ENCODE assay signal across 8 cellular contexts in genomic region chr20:36856691-36857635, GRCh38. TPM values are rescaled to one million over a fixed set of nuclear protein-coding genes. Genes with fewer than 3 reads are reported as not detected.
DNase-seq lines count a peak whose midpoint lies in the region; ATAC-seq and TF ChIP-seq lines count a peak whose summit lies in the region.

No MANE protein-coding gene starts in this region.

- WGBS in SK-N-SH (ENCODE audit: low lambda C conversion rate), result 76% methylated on average over 15 of the region's 17 CpGs

- H3F3A ChIP-seq in SK-N-SH (replicated peaks; ENCODE audit: insufficient read depth) (peaks cover 7% of the 10 kb centered on the region), neural cell (ENCODE audit: insufficient read depth, low read length, poor library complexity, severe bottlenecking) (no peaks in the 10 kb centered on the region)

- H4K20me1 ChIP-seq in SK-N-SH (ENCODE audit: insufficient read depth), result peaks cover 64% of the 10 kb centered on the region
- H4K20me1 ChIP-seq in neural cell (ENCODE audit: insufficient read depth), result peaks cover 76% of the 10 kb centered on the region

- H3K36me3 ChIP-seq in SK-N-SH (replicated peaks in 1 of 2; ENCODE audit: control insufficient read depth in 1 of 2, insufficient read depth in 2 of 2, low read length in 1 of 2) (peaks cover 0 to 9% of the 10 kb centered on the region in 2 experiments), neural cell (ENCODE audit: insufficient read depth, low read length) (no peaks in the 10 kb centered on the region)

- H2AFZ ChIP-seq in SK-N-SH (ENCODE audit: low read depth) (no peak overlapping the region), neural cell (ENCODE audit: low read depth, low read length) (no peak overlapping the region)

- POLR2A ChIA-PET in SK-N-SH (lab: Yijun Ruan, JAX), result interaction anchor here (0.9 kb wide), 1 partner anchor 10 kb away, joined by 3 read pairs; no protein-coding TSS in a partner anchor

- DNase-seq in EL, result peak; percentile 62
- DNase-seq in SK-N-SH, result no peak
- no peak for DNase-seq in coronary artery (ENCODE audit: low spot score)
- DNase-seq in NCI-H1694 (lab: John Stamatoyannopoulos, UW), result no peak

- H3K4me3 ChIP-seq in SK-N-SH (ENCODE audit: low read depth in 2 of 2, low read length in 1 of 2) (no peak overlapping the region), coronary artery (peak overlapping the region; percentile 14), neural cell (ENCODE audit: low read length) (no peak overlapping the region)

- H3K9ac ChIP-seq in SK-N-SH (peak overlapping the region; percentile 39), neural cell (ENCODE audit: low read length) (no peak overlapping the region)

- H3K9me3 ChIP-seq in SK-N-SH (no peaks in the 10 kb centered on the region), neural cell (ENCODE audit: low read length) (no peaks in the 10 kb centered on the region)

- H3K27me3 ChIP-seq in SK-N-SH (ENCODE audit: insufficient read depth) (no peaks in the 10 kb centered on the region), neural cell (ENCODE audit: insufficient read depth, low read depth, low read length) (no peaks in the 10 kb centered on the region)

- H3K9me2 ChIP-seq in SK-N-SH (no peaks in the 10 kb centered on the region), neural cell (ENCODE audit: insufficient read depth, low read length) (no peaks in the 10 kb centered on the region)

- CTCF ChIA-PET in SK-N-SH (lab: Yijun Ruan, JAX), result no interaction called here

- TF ChIP-seq EP300 in SK-N-SH (IDR thresholded peaks at IDR 0.05; ENCODE audit: borderline replicate concordance in 1 of 2, low read depth in 1 of 2, low read length in 1 of 2), result no peak
- no peak for TF ChIP-seq EP300 in neural cell (conservative IDR thresholded peaks at IDR 0.05; ENCODE audit: poor library complexity, severe bottlenecking)

- ATAC-seq in HG03521 (IDR thresholded peaks at IDR 0.05; ENCODE audit: unreplicated experiment) (no peak), HG03159 (IDR thresholded peaks at IDR 0.05; ENCODE audit: unreplicated experiment) (no peak), GM19455 (IDR thresholded peaks at IDR 0.05; ENCODE audit: unreplicated experiment) (no peak)

- peaks cover 32 to 51% of the 10 kb centered on the region in 2 experiments for H3K4me1 ChIP-seq in SK-N-SH (ENCODE audit: control insufficient read depth in 1 of 2, insufficient read depth in 2 of 2, low read depth in 1 of 2, low read length in 1 of 2)

- H3K27ac ChIP-seq in SK-N-SH (ENCODE audit: low read depth in 2 of 2, low read length in 1 of 2), result peak overlapping the region in 1 of 2 experiments; percentile 51; a peak in 2 of 4 replicates
- peak overlapping the region; percentile 56 to 94 for H3K27ac ChIP-seq in coronary artery
- H3K27ac ChIP-seq in neural cell (ENCODE audit: low read length), result no peak overlapping the region

- no peak for TF ChIP-seq CTCF in SK-N-SH (IDR thresholded peaks at IDR 0.05)
- TF ChIP-seq CTCF in coronary artery (IDR thresholded peaks at IDR 0.05), result no peak
- no peak for TF ChIP-seq CTCF in neural cell (IDR thresholded peaks at IDR 0.05; ENCODE audit: poor library complexity, severe bottlenecking)

- H3K4me2 ChIP-seq in SK-N-SH (peak overlapping the region; percentile 72), neural cell (ENCODE audit: low read length) (no peak overlapping the region)

- peaks cover 98% of the 10 kb centered on the region for H3K79me2 ChIP-seq in SK-N-SH (ENCODE audit: insufficient read depth)
- H3K79me2 ChIP-seq in neural cell (replicated peaks; ENCODE audit: insufficient read depth, low read length), result peaks cover 83% of the 10 kb centered on the region

- TF ChIP-seq RAD21 in SK-N-SH (IDR thresholded peaks at IDR 0.05; ENCODE audit: low read length) (no peak), neural cell (conservative IDR thresholded peaks at IDR 0.05) (no peak)

TF ChIP-seq in SK-N-SH, 30 proteins besides CTCF, POLR2A, EP300 and RAD21:
- no peak for TF ChIP-seq REST (IDR thresholded peaks at IDR 0.05; ENCODE audit: low read depth, low read length)
- TF ChIP-seq MEF2A (IDR thresholded peaks at IDR 0.05; ENCODE audit: borderline replicate concordance, low read depth), result no peak
- TF ChIP-seq TAF1 (IDR thresholded peaks at IDR 0.05; ENCODE audit: borderline replicate concordance, low read depth, low read length), result no peak
- no peak for TF ChIP-seq RXRA (IDR thresholded peaks at IDR 0.05; ENCODE audit: borderline replicate concordance, low read depth)
- TF ChIP-seq GATA2 (CRISPR knock-in tag; IDR thresholded peaks at IDR 0.05), result no peak
- no peak for TF ChIP-seq NRF1 (IDR thresholded peaks at IDR 0.05; ENCODE audit: low read depth, low read length)
- no peak for TF ChIP-seq SMC3 (IDR thresholded peaks at IDR 0.05; ENCODE audit: low read depth, low read length)
- no peak for TF ChIP-seq RCOR1 (IDR thresholded peaks at IDR 0.05; ENCODE audit: low read length)

TF ChIP-seq in neural cell, 6 proteins besides CTCF, POLR2A, EP300 and RAD21:
- TF ChIP-seq POLR2AphosphoS5 (IDR thresholded peaks at IDR 0.05) (peak; percentile 10), SMC3 (conservative IDR thresholded peaks at IDR 0.05; ENCODE audit: poor library complexity) (no peak), MXI1 (conservative IDR thresholded peaks at IDR 0.05; ENCODE audit: poor library complexity, severe bottlenecking) (no peak), TAF1 (IDR thresholded peaks at IDR 0.05; ENCODE audit: low read depth) (no peak)

RNA-seq across cellular contexts. Expression of gene TLDC2, which starts 19.0 kb away (rescaled TPM):
- polyA plus RNA-seq in SK-N-SH (2012; rRNA removed) (0.02 and 0.08 TPM in 2 replicates), neural cell (not detected in 2 replicates)
- 0.04 and 0.08 TPM in 2 replicates for polyA plus RNA-seq in SK-N-SH (2012; cell fraction: cytosol; rRNA removed)
- 0.02 and 0.07 TPM in 2 replicates for polyA plus RNA-seq in SK-N-SH (2012; cell fraction: nucleus; rRNA removed)
- polyA minus RNA-seq in neural cell, result not detected in 2 replicates
